Comparison of ENCODE assay signal across 21 cellular contexts in the genomic region with DNA sequence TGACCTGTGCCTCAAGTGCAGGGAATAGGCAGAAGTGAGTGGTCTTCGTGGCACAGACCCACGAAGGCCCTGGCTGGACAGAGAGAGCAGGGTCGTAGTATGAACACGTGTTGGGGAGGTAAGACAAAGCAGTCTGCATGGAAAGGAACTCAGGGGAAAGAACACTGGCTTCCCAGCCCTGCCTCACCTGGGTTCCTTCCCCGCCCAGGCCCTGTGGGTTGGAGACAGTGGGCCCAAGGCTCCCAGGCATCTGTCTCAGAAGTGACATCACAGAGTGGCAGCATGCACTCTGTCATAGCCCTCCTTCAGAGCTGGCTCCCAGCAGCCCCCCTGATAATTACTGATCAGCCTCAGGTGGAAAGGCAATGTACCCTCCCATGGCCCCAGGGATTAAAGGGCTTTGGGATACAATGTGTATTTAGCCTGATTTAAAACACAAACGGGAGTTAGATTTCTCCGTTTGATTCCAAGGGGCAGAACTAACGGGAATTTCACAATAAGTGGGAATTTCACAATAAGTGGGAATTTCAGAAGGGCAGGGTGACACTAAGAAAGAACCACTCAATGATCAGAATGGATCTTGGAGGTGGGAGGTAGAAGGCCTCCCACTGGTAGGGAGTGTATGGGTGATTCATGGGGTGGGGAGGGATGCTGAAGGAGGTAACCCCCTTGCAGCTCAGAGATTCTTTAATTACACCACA.
A peak's percentile ranks its signal among the peaks of the same experiment; 100 is the strongest.
DNase-seq lines count a peak whose midpoint lies in the region; ATAC-seq and TF ChIP-seq lines count a peak whose summit lies in the region.
"Had no signal": no experiment of that assay in that cellular context is flagged by ENCODE, and none has a peak within 500 bp of the region (broad histone marks: within the 10 kb centered on the region; RNA-seq: fewer than 3 reads in every experiment).

No MANE protein-coding gene starts in this region.

- peaks cover 7% of the 10 kb centered on the region for H3K4me1 Mint-ChIP-seq in activated CD4-positive, alpha-beta T cell treated with anti-CD3 and anti-CD28 coated beads, Interleukin-2, amount 10 ng/mL, durations not matched to agents 7 days and 5 days
- H3K4me1 Mint-ChIP-seq: activated naive CD8-positive, alpha-beta T cell treated with anti-CD3 and anti-CD28 coated beads for 36 hours had no signal

- no peak overlapping the region for H3K27ac Mint-ChIP-seq in activated CD4-positive, alpha-beta T cell treated with anti-CD3 and anti-CD28 coated beads, Interleukin-2, amount 10 ng/mL, durations not matched to agents 7 days and 5 days
- H3K27ac Mint-ChIP-seq: activated naive CD8-positive, alpha-beta T cell treated with anti-CD3 and anti-CD28 coated beads for 36 hours; activated T-helper 1 cell treated with anti-CD3 and anti-CD28 coated beads, Interleukin-12 subunit alpha, Interleukin-12 subunit beta, Interleukin-2, Interleukin-4 antibody, amounts not matched to agents 30 ng/mL and 10 ng/mL and 1 ng/mL, durations not matched to agents 14 hours and 24 hours and 36 hours; IgD-negative memory B cell; stimulated activated effector memory CD8-positive, alpha-beta T cell treated with anti-CD3 and anti-CD28 coated beads, Interleukin-12 subunit alpha, Interleukin-12 subunit beta, amount 100 ng/mL, for 72 hours had no signal

- H3K27me3 ChIP-seq in liver (ENCODE audit: control insufficient read depth in 4 of 4, insufficient read depth in 4 of 4, low read length in 3 of 4): no peaks in the 10 kb centered on the region
- no peaks in the 10 kb centered on the region for H3K27me3 ChIP-seq in PC-3 (ENCODE audit: low read length)
- H3K27me3 ChIP-seq: hepatocyte had no signal

- H2AFZ ChIP-seq in PC-3 (ENCODE audit: low read length): no peak overlapping the region
- H2AFZ ChIP-seq: hepatocyte had no signal

- H3K27me3 Mint-ChIP-seq in activated CD4-positive, alpha-beta T cell treated with anti-CD3 and anti-CD28 coated beads, Interleukin-2, amount 10 ng/mL, durations not matched to agents 7 days and 5 days: no peaks in the 10 kb centered on the region
- H3K27me3 Mint-ChIP-seq: activated naive CD8-positive, alpha-beta T cell treated with anti-CD3 and anti-CD28 coated beads for 36 hours had no signal

- H3K36me3 ChIP-seq in liver (ENCODE audit: control insufficient read depth in 4 of 4, insufficient read depth in 3 of 4, low read depth in 1 of 4, low read length in 3 of 4) (no peaks in the 10 kb centered on the region), PC-3 (ENCODE audit: low read depth, low read length) (no peaks in the 10 kb centered on the region)
- H3K36me3 ChIP-seq: tibial artery had no signal

- no peak for TF ChIP-seq CTCF in AG09309 (IDR thresholded peaks at IDR 0.05; ENCODE audit: control insufficient read depth, insufficient read depth, low read depth, low read length, missing control alignments)
- no peak for TF ChIP-seq CTCF in liver (IDR thresholded peaks at IDR 0.05; ENCODE audit: low read depth, low read length, missing input control)
- TF ChIP-seq CTCF in PC-3 (conservative IDR thresholded peaks at IDR 0.05; ENCODE audit: low read depth, low read length): no peak

- no peaks in the 10 kb centered on the region for H3K9me3 ChIP-seq in liver (ENCODE audit: control insufficient read depth in 4 of 4, low read length in 3 of 4)
- no peaks in the 10 kb centered on the region for H3K9me3 ChIP-seq in PC-3 (ENCODE audit: low read length)
- H3K9me3 ChIP-seq: Caco-2, tibial artery had no signal

- H3K9me3 Mint-ChIP-seq in activated CD4-positive, alpha-beta T cell treated with anti-CD3 and anti-CD28 coated beads, Interleukin-2, amount 10 ng/mL, durations not matched to agents 7 days and 5 days: no peaks in the 10 kb centered on the region
- H3K9me3 Mint-ChIP-seq: activated naive CD8-positive, alpha-beta T cell treated with anti-CD3 and anti-CD28 coated beads for 36 hours; activated T-helper 1 cell treated with anti-CD3 and anti-CD28 coated beads, Interleukin-12 subunit alpha, Interleukin-12 subunit beta, Interleukin-2, Interleukin-4 antibody, amounts not matched to agents 30 ng/mL and 10 ng/mL and 1 ng/mL, durations not matched to agents 14 hours and 24 hours and 36 hours; IgD-negative memory B cell; memory B cell; natural killer cell treated with Interleukin-12 subunit alpha and Interleukin-12 subunit beta and Interleukin-15 and Interleukin-18, amount 100 ng/mL, for 72 hours; stimulated activated effector memory CD8-positive, alpha-beta T cell treated with anti-CD3 and anti-CD28 coated beads, Interleukin-12 subunit alpha, Interleukin-12 subunit beta, amount 100 ng/mL, for 72 hours had no signal

- TF ChIP-seq EP300 in Ishikawa (IDR thresholded peaks at IDR 0.05; ENCODE audit: borderline replicate concordance): no peak

- DNase-seq in AG09309 (ENCODE audit: low read depth) (peak; percentile 33), PC-3 (no peak)
- no peak for DNase-seq in activated CD4-positive, alpha-beta T cell treated with anti-CD3 and anti-CD28 coated beads, Interleukin-2, amount 10 ng/mL, durations not matched to agents 7 days and 5 days
- DNase-seq: activated naive CD8-positive, alpha-beta T cell treated with anti-CD3 and anti-CD28 coated beads for 36 hours; EL; NCI-H1930; tibial artery had no signal

- WGBS in liver: 71% methylated on average over 8 of the region's 8 CpGs

- H3F3A ChIP-seq in PC-3 (ENCODE audit: low read length, unreplicated experiment): no peaks in the 10 kb centered on the region

- no peaks in the 10 kb centered on the region for H4K20me1 ChIP-seq in PC-3 (ENCODE audit: low read length)

- intact Hi-C loops in PC-3 (cut with micrococcal nuclease): no loop called here

- CTCF ChIA-PET in activated CD4-positive, alpha-beta T cell treated with anti-CD3 and anti-CD28 coated beads, Interleukin-2, amount 10 ng/mL, durations not matched to agents 7 days and 5 days (lab: Charles Lee): interaction anchor here (1.2 to 1.3 kb wide), 3 partner anchors 10 to 18 kb away, joined by 3 to 4 read pairs (median 3); no protein-coding TSS in a partner anchor
- CTCF ChIA-PET in PC-3 (lab: Charles Lee): no interaction called here

- H3K4me3 ChIP-seq in AG09309 (ENCODE audit: control insufficient read depth, low read depth, low read length) (no peak overlapping the region), liver (ENCODE audit: low read depth in 1 of 3, low read length in 3 of 3) (no peak overlapping the region), PC-3 (ENCODE audit: low read length) (no peak overlapping the region)
- H3K4me3 ChIP-seq: hepatocyte, tibial artery had no signal

- H3K27ac ChIP-seq in cingulate gyrus (ENCODE audit: low read depth, low read length) (peak overlapping the region; percentile 23), liver (ENCODE audit: low read depth in 1 of 2, low read length in 2 of 2) (peak overlapping the region; percentile 1 to 65), PC-3 (ENCODE audit: low read length) (no peak overlapping the region)
- H3K27ac ChIP-seq: hepatocyte, tibial artery had no signal

- no peak overlapping the region for H3K4me3 Mint-ChIP-seq in activated CD4-positive, alpha-beta T cell treated with anti-CD3 and anti-CD28 coated beads, Interleukin-2, amount 10 ng/mL, durations not matched to agents 7 days and 5 days
- H3K4me3 Mint-ChIP-seq: activated naive CD8-positive, alpha-beta T cell treated with anti-CD3 and anti-CD28 coated beads for 36 hours; activated T-helper 1 cell treated with anti-CD3 and anti-CD28 coated beads, Interleukin-12 subunit alpha, Interleukin-12 subunit beta, Interleukin-2, Interleukin-4 antibody, amounts not matched to agents 30 ng/mL and 10 ng/mL and 1 ng/mL, durations not matched to agents 14 hours and 24 hours and 36 hours; brain; memory B cell; natural killer cell treated with Interleukin-12 subunit alpha and Interleukin-12 subunit beta and Interleukin-15 and Interleukin-18, amount 100 ng/mL, for 72 hours; stimulated activated effector memory CD8-positive, alpha-beta T cell treated with anti-CD3 and anti-CD28 coated beads, Interleukin-12 subunit alpha, Interleukin-12 subunit beta, amount 100 ng/mL, for 72 hours had no signal

- H3K9ac ChIP-seq in liver (ENCODE audit: low read depth in 1 of 2, low read length in 2 of 2) (no peak overlapping the region), PC-3 (ENCODE audit: low read length) (no peak overlapping the region)

- no peak overlapping the region for H3K4me2 ChIP-seq in PC-3 (ENCODE audit: low read length)
- H3K4me2 ChIP-seq: hepatocyte had no signal

- peaks cover 2 to 40% (median 29%) of the 10 kb centered on the region in 4 donors for H3K4me1 ChIP-seq in liver (ENCODE audit: control insufficient read depth in 4 of 4, insufficient read depth in 4 of 4, low read length in 3 of 4)
- peaks cover 16% of the 10 kb centered on the region for H3K4me1 ChIP-seq in PC-3 (ENCODE audit: insufficient read depth, low read length)

- no peaks in the 10 kb centered on the region for H3K9me2 ChIP-seq in PC-3 (replicated peaks; ENCODE audit: low read length)

- H3K79me2 ChIP-seq in PC-3 (ENCODE audit: low read length): no peaks in the 10 kb centered on the region
- H3K79me2 ChIP-seq: hepatocyte had no signal

- no peak for TF ChIP-seq RAD21 in Ishikawa (IDR thresholded peaks at IDR 0.05; ENCODE audit: low read depth)
- TF ChIP-seq RAD21 in liver (IDR thresholded peaks at IDR 0.05): peak in 1 of 2 donors; percentile 8

- POLR2A ChIA-PET in activated CD4-positive, alpha-beta T cell treated with anti-CD3 and anti-CD28 coated beads, Interleukin-2, amount 10 ng/mL, durations not matched to agents 7 days and 5 days (lab: Charles Lee): no interaction called here
- POLR2A ChIA-PET in PC-3 (lab: Charles Lee; ENCODE audit: unreplicated experiment): interaction anchor here (0.6 kb wide), 1 partner anchor 822 kb away, joined by 3 read pairs; no protein-coding TSS in a partner anchor

- ATAC-seq in GM21737 (IDR thresholded peaks at IDR 0.05; ENCODE audit: unreplicated experiment) (no peak), HG03378 (IDR thresholded peaks at IDR 0.05; ENCODE audit: unreplicated experiment) (no peak), PC-3 (no peak)
- ATAC-seq: esophagus mucosa; natural killer cell treated with Interleukin-12 subunit alpha and Interleukin-12 subunit beta and Interleukin-15 and Interleukin-18, amount 100 ng/mL, for 72 hours; stimulated activated effector memory CD8-positive, alpha-beta T cell treated with anti-CD3 and anti-CD28 coated beads, Interleukin-12 subunit alpha, Interleukin-12 subunit beta, amount 100 ng/mL, for 72 hours had no signal

- no peaks in the 10 kb centered on the region for H3K36me3 Mint-ChIP-seq in activated CD4-positive, alpha-beta T cell treated with anti-CD3 and anti-CD28 coated beads, Interleukin-2, amount 10 ng/mL, durations not matched to agents 7 days and 5 days (ENCODE audit: low read depth)
- H3K36me3 Mint-ChIP-seq: activated naive CD8-positive, alpha-beta T cell treated with anti-CD3 and anti-CD28 coated beads for 36 hours; memory B cell; natural killer cell treated with Interleukin-12 subunit alpha and Interleukin-12 subunit beta and Interleukin-15 and Interleukin-18, amount 100 ng/mL, for 72 hours; stimulated activated effector memory CD8-positive, alpha-beta T cell treated with anti-CD3 and anti-CD28 coated beads, Interleukin-12 subunit alpha, Interleukin-12 subunit beta, amount 100 ng/mL, for 72 hours had no signal

- BruUV-seq in PC-3 (replicated peaks; lab: Mats Ljungman, UMichigan): no TSS peak

TF ChIP-seq in Ishikawa, 13 proteins besides CTCF, POLR2A, EP300 and RAD21 (continues in another document):
- TF ChIP-seq TEAD4 (IDR thresholded peaks at IDR 0.05): no peak

TF ChIP-seq in liver, 16 proteins besides CTCF, POLR2A, EP300 and RAD21 (continues in another document):
- TF ChIP-seq FOXA1 (IDR thresholded peaks at IDR 0.05): no peak
